8 cellular contexts compared by ENCODE assay signal in genomic region chr4:48341776-48342558, GRCh38. TPM values are rescaled to one million over a fixed set of nuclear protein-coding genes. Genes with fewer than 3 reads are reported as not detected.
DNase-seq lines count a peak whose midpoint lies in the region; ATAC-seq and TF ChIP-seq lines count a peak whose summit lies in the region.

No MANE protein-coding gene starts in this region.

- H3K4me3 ChIP-seq in BE2C (ENCODE audit: low read depth, low read length): peak overlapping the region; percentile 95
- peak overlapping the region; percentile 86 to 95 for H3K4me3 ChIP-seq in right atrium auricular region
- H3K4me3 ChIP-seq in psoas muscle: peak overlapping the region; percentile 95

- H3K9me3 ChIP-seq in BE2C (no peaks in the 10 kb centered on the region), right atrium auricular region (no peaks in the 10 kb centered on the region), psoas muscle (no peaks in the 10 kb centered on the region)

- WGBS in adipose tissue, 3 donors: 0 to 1% (median 0%) methylated on average over 56 to 63 of the region's 63 CpGs
- WGBS in psoas muscle, 3 donors: 0% methylated on average over 29 to 63 of the region's 63 CpGs

- TF ChIP-seq CTCF in BE2C (IDR thresholded peaks at IDR 0.05; ENCODE audit: low read depth, low read length) (no peak), right atrium auricular region (IDR thresholded peaks at IDR 0.05) (no peak), psoas muscle (IDR thresholded peaks at IDR 0.05) (no peak)

- in situ Hi-C loops in SK-MEL-5 (cut with HindIII; ENCODE audit: low pct_unique_long_range_greater_than_20kb, low sequenced_read_pairs): no loop called here

- ATAC-seq in GM19043 (IDR thresholded peaks at IDR 0.05; ENCODE audit: low read depth, unreplicated experiment): peak; percentile 10
- peak; percentile 13 for ATAC-seq in HG03342 (IDR thresholded peaks at IDR 0.05; ENCODE audit: unreplicated experiment)
- ATAC-seq in psoas muscle: peak; percentile 26 to 50 (median 39)

- 0 out of 2 replicates have a peak, but pooled peaks cover 3% of the 10 kb centered on the region for H3K36me3 ChIP-seq in BE2C
- no peaks in the 10 kb centered on the region for H3K36me3 ChIP-seq in right atrium auricular region
- no peaks in the 10 kb centered on the region for H3K36me3 ChIP-seq in psoas muscle (ENCODE audit: insufficient read depth in 1 of 2, low read depth in 1 of 2)

- H3K27ac ChIP-seq in adipose tissue (ENCODE audit: low read depth, low read length): peak overlapping the region; percentile 84
- peak overlapping the region; percentile 93 to 99 for H3K27ac ChIP-seq in right atrium auricular region
- peak overlapping the region; percentile 98 for H3K27ac ChIP-seq in psoas muscle

- H3K4me1 ChIP-seq in BE2C: peaks cover 9% of the 10 kb centered on the region
- H3K4me1 ChIP-seq in right atrium auricular region: peaks cover 0 to 45% of the 10 kb centered on the region in 2 donors
- peaks cover 63% of the 10 kb centered on the region for H3K4me1 ChIP-seq in psoas muscle

- DNase-seq in BE2C: peak; percentile 72
- DNase-seq in SK-MEL-5 (ENCODE audit: low read depth, low spot score): peak; percentile 25
- peak; percentile 60 for DNase-seq in right atrium auricular region (ENCODE audit: low spot score)
- peak; percentile 60 to 79 for DNase-seq in psoas muscle
- no peak for DNase-seq in superior temporal gyrus (ENCODE audit: extremely low spot score)

- H3K27me3 ChIP-seq in BE2C (no peaks in the 10 kb centered on the region), right atrium auricular region (no peaks in the 10 kb centered on the region), psoas muscle (ENCODE audit: insufficient read depth in 3 of 3, low read length in 2 of 3) (no peaks in the 10 kb centered on the region)

- intact Hi-C loops in psoas muscle (cut with DNase I): loop anchor here (1.0 to 5.0 kb wide), 3 partner anchors 35 to 430 kb away; partner anchors contain the start of gene NFXL1 (in 1 of the 2)

RNA-seq across cellular contexts. Expression of gene SLAIN2, which starts 0.6 kb away (rescaled TPM):
- polyA plus RNA-seq in BE2C (2012; ENCODE audit: insufficient read depth, insufficient read length, low read depth): 40.1 TPM
- 22.0 and 36.6 TPM in 2 replicates for total RNA-seq in SK-MEL-5 (2014; rRNA removed; shearing (Covaris generic))
- polyA plus RNA-seq in SK-MEL-5 (2015; cell fraction: cytosol; rRNA removed): 34.3 and 39.9 TPM in 2 replicates
- 4.4 and 33.8 TPM in 2 replicates for polyA plus RNA-seq in SK-MEL-5 (2015; cell fraction: nucleus; rRNA removed)
- polyA plus RNA-seq in adipose tissue (10 to 100 TPM; 12.3 to 45.2 (median 30.4) TPM), psoas muscle (100 to 1,000 TPM in 1 of 3 donors, 10 to 100 TPM in 2; 69.5 to 203 (median 79.9) TPM)
- total RNA-seq in right atrium auricular region (100 to 1,000 TPM in 1 of 2 donors, 10 to 100 TPM in 1; 82.1 to 199 TPM), psoas muscle (100 to 1,000 TPM; 157 to 204 (median 191) TPM)
